In genomic region chr21:35927262-35927661, GRCh38 we compare ENCODE assay signal across 31 cellular contexts.
DNase-seq lines count a peak whose midpoint lies in the region; ATAC-seq, FAIRE-seq and TF ChIP-seq lines count a peak whose summit lies in the region.
"Had no signal": no experiment of that assay in that cellular context is flagged by ENCODE, and none has a peak within 500 bp of the region (broad histone marks: within the 10 kb centered on the region; RNA-seq: fewer than 3 reads in every experiment).

No MANE protein-coding gene starts in this region.

- CTCF ChIA-PET in activated CD8-positive, alpha-beta T cell treated with anti-CD3 and anti-CD28 coated beads, Interleukin-2, amount 10 ng/mL, durations not matched to agents 7 days and 5 days (lab: Charles Lee): interaction anchor here (1.0 kb wide), 1 partner anchor 96 kb away, joined by 3 read pairs; no protein-coding TSS in a partner anchor
- CTCF ChIA-PET in activated CD8-positive, alpha-beta T cell treated with anti-CD3 and anti-CD28 coated beads for 36 hours (lab: Charles Lee): no interaction called here
- CTCF ChIA-PET in MCF 10A (lab: Yijun Ruan, JAX): interaction anchor here (0.6 to 1.1 kb wide), 3 partner anchors 87 to 1560 kb away, joined by 3 to 7 read pairs (median 3); no protein-coding TSS in a partner anchor

- ATAC-seq in activated CD8-positive, alpha-beta T cell treated with anti-CD3 and anti-CD28 coated beads, Interleukin-2, amount 10 ng/mL, durations not matched to agents 7 days and 5 days: peak; percentile 32
- no peak for ATAC-seq in activated CD8-positive, alpha-beta T cell treated with anti-CD3 and anti-CD28 coated beads for 36 hours
- ATAC-seq in HG02981 (IDR thresholded peaks at IDR 0.05; ENCODE audit: unreplicated experiment): no peak
- ATAC-seq in stimulated activated naive CD8-positive, alpha-beta T cell treated with anti-CD3 and anti-CD28 coated beads, Interleukin-15, Interleukin-2, amounts not matched to agents 100 U/mL and 50 U/mL, for 24 hours: no peak
- ATAC-seq: activated naive CD8-positive, alpha-beta T cell treated with anti-CD3 and anti-CD28 coated beads, Interleukin-2, amount 50 U/mL, for 24 hours; activated T-cell treated with anti-CD3 and anti-CD28 coated beads, Interleukin-2, amount 50 U/mL, for 72 hours; gastroesophageal sphincter; pancreas had no signal

- H3K4me3 Mint-ChIP-seq in activated CD8-positive, alpha-beta T cell treated with anti-CD3 and anti-CD28 coated beads, Interleukin-2, amount 10 ng/mL, durations not matched to agents 7 days and 5 days: no peak overlapping the region
- no peak overlapping the region for H3K4me3 Mint-ChIP-seq in activated CD8-positive, alpha-beta T cell treated with anti-CD3 and anti-CD28 coated beads for 36 hours
- no peak overlapping the region for H3K4me3 Mint-ChIP-seq in MCF 10A (ENCODE audit: unreplicated experiment)
- H3K4me3 Mint-ChIP-seq: activated naive CD8-positive, alpha-beta T cell treated with anti-CD3 and anti-CD28 coated beads, Interleukin-2, amount 50 U/mL, for 24 hours; activated T-cell treated with anti-CD3 and anti-CD28 coated beads, Interleukin-2, amount 50 U/mL, for 72 hours; CD4-positive, CD25-positive, alpha-beta regulatory T cell; immature natural killer cell; neural crest cell; stimulated activated naive CD8-positive, alpha-beta T cell treated with anti-CD3 and anti-CD28 coated beads, Interleukin-15, Interleukin-2, amounts not matched to agents 100 ng/mL and 50 ng/mL, for 24 hours had no signal

- H3K9me3 Mint-ChIP-seq in activated CD8-positive, alpha-beta T cell treated with anti-CD3 and anti-CD28 coated beads, Interleukin-2, amount 10 ng/mL, durations not matched to agents 7 days and 5 days (ENCODE audit: insufficient read depth): no peaks in the 10 kb centered on the region
- H3K9me3 Mint-ChIP-seq in activated CD8-positive, alpha-beta T cell treated with anti-CD3 and anti-CD28 coated beads for 36 hours: no peaks in the 10 kb centered on the region
- H3K9me3 Mint-ChIP-seq in MCF 10A (ENCODE audit: unreplicated experiment): no peaks in the 10 kb centered on the region
- H3K9me3 Mint-ChIP-seq: activated naive CD8-positive, alpha-beta T cell treated with anti-CD3 and anti-CD28 coated beads, Interleukin-2, amount 50 U/mL, for 24 hours; activated T-cell treated with anti-CD3 and anti-CD28 coated beads, Interleukin-2, amount 50 U/mL, for 72 hours; immature natural killer cell; stimulated activated naive CD8-positive, alpha-beta T cell treated with anti-CD3 and anti-CD28 coated beads, Interleukin-15, Interleukin-2, amounts not matched to agents 100 ng/mL and 50 ng/mL, for 24 hours had no signal

- H3K4me1 Mint-ChIP-seq in activated CD8-positive, alpha-beta T cell treated with anti-CD3 and anti-CD28 coated beads, Interleukin-2, amount 10 ng/mL, durations not matched to agents 7 days and 5 days (ENCODE audit: low read depth): no peaks in the 10 kb centered on the region
- H3K4me1 Mint-ChIP-seq in activated CD8-positive, alpha-beta T cell treated with anti-CD3 and anti-CD28 coated beads for 36 hours (ENCODE audit: low read depth): no peaks in the 10 kb centered on the region
- peaks cover 25% of the 10 kb centered on the region for H3K4me1 Mint-ChIP-seq in MCF 10A (ENCODE audit: insufficient read depth, unreplicated experiment)
- H3K4me1 Mint-ChIP-seq: activated naive CD8-positive, alpha-beta T cell treated with anti-CD3 and anti-CD28 coated beads, Interleukin-2, amount 50 U/mL, for 24 hours; CD4-positive, CD25-positive, alpha-beta regulatory T cell; immature natural killer cell had no signal

- H3K27ac Mint-ChIP-seq in activated CD8-positive, alpha-beta T cell treated with anti-CD3 and anti-CD28 coated beads, Interleukin-2, amount 10 ng/mL, durations not matched to agents 7 days and 5 days: no peak overlapping the region
- H3K27ac Mint-ChIP-seq in activated CD8-positive, alpha-beta T cell treated with anti-CD3 and anti-CD28 coated beads for 36 hours: no peak overlapping the region
- no peak overlapping the region for H3K27ac Mint-ChIP-seq in MCF 10A (ENCODE audit: low read depth, unreplicated experiment)
- H3K27ac Mint-ChIP-seq: activated naive CD8-positive, alpha-beta T cell treated with anti-CD3 and anti-CD28 coated beads, Interleukin-2, amount 50 U/mL, for 24 hours; activated T-cell treated with anti-CD3 and anti-CD28 coated beads, Interleukin-2, amount 50 U/mL, for 72 hours; CD4-positive, CD25-positive, alpha-beta regulatory T cell; immature natural killer cell; stimulated activated naive CD8-positive, alpha-beta T cell treated with anti-CD3 and anti-CD28 coated beads, Interleukin-15, Interleukin-2, amounts not matched to agents 100 ng/mL and 50 ng/mL, for 24 hours had no signal

- POLR2A ChIA-PET in activated CD8-positive, alpha-beta T cell treated with anti-CD3 and anti-CD28 coated beads, Interleukin-2, amount 10 ng/mL, durations not matched to agents 7 days and 5 days (lab: Charles Lee): no interaction called here
- POLR2A ChIA-PET in activated CD8-positive, alpha-beta T cell treated with anti-CD3 and anti-CD28 coated beads for 36 hours (lab: Charles Lee): interaction anchor here (0.7 kb wide), 1 partner anchor 477 kb away, joined by 3 read pairs; no protein-coding TSS in a partner anchor
- POLR2A ChIA-PET in MCF 10A (lab: Yijun Ruan, JAX): interaction anchor here (1.2 kb wide), 1 partner anchor 18 kb away, joined by 4 read pairs; no protein-coding TSS in a partner anchor

- no TSS peak for BruUV-seq in MCF 10A (replicated peaks; lab: Mats Ljungman, UMichigan)

- peaks cover 4% of the 10 kb centered on the region for H3K27me3 Mint-ChIP-seq in activated CD8-positive, alpha-beta T cell treated with anti-CD3 and anti-CD28 coated beads, Interleukin-2, amount 10 ng/mL, durations not matched to agents 7 days and 5 days (ENCODE audit: low read depth)
- H3K27me3 Mint-ChIP-seq in activated CD8-positive, alpha-beta T cell treated with anti-CD3 and anti-CD28 coated beads for 36 hours: peaks cover 17% of the 10 kb centered on the region
- no peaks in the 10 kb centered on the region for H3K27me3 Mint-ChIP-seq in MCF 10A (ENCODE audit: insufficient read depth, unreplicated experiment)

- no peak for FAIRE-seq in GM19239 (lab: Jason Lieb, UNC)
- FAIRE-seq: astrocyte, D721Med, GM18507, pancreas, RCC 7860, TTC549 had no signal

- DNase-seq in activated CD8-positive, alpha-beta T cell treated with anti-CD3 and anti-CD28 coated beads, Interleukin-2, amount 10 ng/mL, durations not matched to agents 7 days and 5 days: no peak
- no peak for DNase-seq in activated CD8-positive, alpha-beta T cell treated with anti-CD3 and anti-CD28 coated beads for 36 hours
- peak; percentile 64 for DNase-seq in NCI-H2227 treated with DMSO at 0.1 percent for 48 hours (lab: John Stamatoyannopoulos, UW)
- peak; percentile 80 for DNase-seq in islet precursor cell
- no peak for DNase-seq in MCF 10A (ENCODE audit: unreplicated experiment)
- no peak for DNase-seq in GM19239 (ENCODE audit: insufficient read length, low spot score)
- no peak for DNase-seq in stimulated activated naive CD8-positive, alpha-beta T cell treated with anti-CD3 and anti-CD28 coated beads, Interleukin-15, Interleukin-2, amounts not matched to agents 100 U/mL and 50 U/mL, for 24 hours
- DNase-seq: activated CD4-positive, alpha-beta T cell treated with anti-CD3 and anti-CD28 coated beads, Interleukin-2, amount 50 U/mL, for 4 hours; activated naive CD8-positive, alpha-beta T cell treated with anti-CD3 and anti-CD28 coated beads, Interleukin-2, amount 50 U/mL, for 24 hours; activated T-cell treated with anti-CD3 and anti-CD28 coated beads, Interleukin-2, amount 50 U/mL, for 72 hours; AML-193; CD4-positive, CD25-positive, alpha-beta regulatory T cell; colonic mucosa; effector CD4-positive, alpha-beta T cell; hypothalamus; immature natural killer cell; KBM-7; mammary epithelial cell; NCI-H1694 treated with DMSO at 0.1 percent for 48 hours; NCI-H774; pancreas; uterus had no signal

- intact Hi-C loops in activated CD8-positive, alpha-beta T cell treated with anti-CD3 and anti-CD28 coated beads for 36 hours (cut with micrococcal nuclease): no loop called here
- intact Hi-C loops in MCF 10A (cut with micrococcal nuclease): no loop called here

- TF ChIP-seq CTCF in activated CD8-positive, alpha-beta T cell treated with anti-CD3 and anti-CD28 coated beads for 36 hours (IDR thresholded peaks at IDR 0.05): no peak
- no peak for TF ChIP-seq CTCF in MCF 10A (IDR thresholded peaks at IDR 0.05; ENCODE audit: unreplicated experiment)

- no peaks in the 10 kb centered on the region for H3K36me3 Mint-ChIP-seq in activated CD8-positive, alpha-beta T cell treated with anti-CD3 and anti-CD28 coated beads, Interleukin-2, amount 10 ng/mL, durations not matched to agents 7 days and 5 days (ENCODE audit: low read depth)
- H3K36me3 Mint-ChIP-seq in activated CD8-positive, alpha-beta T cell treated with anti-CD3 and anti-CD28 coated beads for 36 hours (ENCODE audit: low read depth): no peaks in the 10 kb centered on the region
- H3K36me3 Mint-ChIP-seq in MCF 10A (ENCODE audit: insufficient read depth, unreplicated experiment): no peaks in the 10 kb centered on the region
- H3K36me3 Mint-ChIP-seq: CD4-positive, CD25-positive, alpha-beta regulatory T cell; immature natural killer cell had no signal

Comparison
In these comparisons a context has a peak if more than half of its experiments do, and no peak if none do; other contexts are left out.
1. DNase-seq: peak in NCI-H2227 treated with DMSO at 0.1 percent for 48 hours (single experiment) and islet precursor cell (single experiment); none in activated CD8-positive, alpha-beta T cell treated with anti-CD3 and anti-CD28 coated beads, Interleukin-2, amount 10 ng/mL, durations not matched to agents 7 days and 5 days (single experiment), activated CD8-positive, alpha-beta T cell treated with anti-CD3 and anti-CD28 coated beads for 36 hours (single experiment), MCF 10A (single experiment), GM19239 (single experiment) and stimulated activated naive CD8-positive, alpha-beta T cell treated with anti-CD3 and anti-CD28 coated beads, Interleukin-15, Interleukin-2, amounts not matched to agents 100 U/mL and 50 U/mL, for 24 hours (single experiment).